Comparison of ENCODE assay signal across 8 cellular contexts in the genomic region with DNA sequence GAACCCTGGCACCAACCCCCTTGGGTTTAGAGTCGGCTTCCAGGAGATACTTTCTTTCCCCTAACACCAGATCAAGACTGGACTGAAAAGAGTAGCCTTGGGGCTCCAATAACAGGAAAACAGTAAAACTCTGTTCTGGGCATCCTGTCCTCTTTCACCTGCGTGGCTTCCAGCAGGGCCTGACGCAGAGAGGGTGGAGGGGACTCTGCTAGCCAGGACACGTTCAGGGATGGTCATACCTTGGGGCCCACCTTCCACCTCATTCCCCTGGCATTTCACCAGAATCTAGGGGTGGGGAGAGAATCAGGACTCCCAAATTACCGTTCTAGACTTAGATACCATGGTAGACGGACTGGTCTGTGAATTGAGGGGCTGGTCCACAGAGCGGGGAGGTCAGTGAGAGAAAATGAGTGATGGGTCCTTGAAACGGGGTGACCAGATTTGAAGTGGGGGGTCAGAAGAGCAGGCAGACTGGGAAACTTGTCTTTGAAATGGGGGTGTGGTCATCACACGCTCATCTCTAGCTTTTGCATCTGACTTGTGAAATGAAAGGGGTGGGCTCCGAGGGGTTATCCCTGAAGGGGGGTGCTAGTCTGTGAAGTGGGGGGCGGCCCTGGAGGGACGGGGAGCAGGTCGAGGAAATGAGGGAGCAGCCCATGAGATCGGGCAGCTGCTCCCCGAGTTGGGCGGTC. TPM values are rescaled to one million over a fixed set of nuclear protein-coding genes. Genes with fewer than 3 reads are reported as not detected.
DNase-seq lines count a peak whose midpoint lies in the region; ATAC-seq and TF ChIP-seq lines count a peak whose summit lies in the region.

No MANE protein-coding gene starts in this region.

- H3K4me1 ChIP-seq in HCT116 (ENCODE audit: control insufficient read depth in 1 of 2, insufficient read depth in 2 of 2, low read length in 2 of 2) (peaks cover 41 to 63% of the 10 kb centered on the region in 2 experiments), iPS DF 6.9 (ENCODE audit: control insufficient read depth, insufficient read depth, low read length) (peaks cover 10% of the 10 kb centered on the region), smooth muscle cell (ENCODE audit: low read depth) (peaks cover 28% of the 10 kb centered on the region)

- H3K9me2 ChIP-seq in HCT116 (ENCODE audit: insufficient read depth): no peaks in the 10 kb centered on the region

- H3K36me3 ChIP-seq in HCT116 (ENCODE audit: control insufficient read depth in 1 of 2, insufficient read depth in 2 of 2, low read length in 2 of 2): peaks cover 0 to 7% of the 10 kb centered on the region in 2 experiments; a peak in 1 of 4 replicates
- H3K36me3 ChIP-seq in iPS DF 6.9 (ENCODE audit: control insufficient read depth, insufficient read depth, low read length): 0 out of 2 replicates have a peak, but pooled peaks cover 3% of the 10 kb centered on the region
- H3K36me3 ChIP-seq in smooth muscle cell (ENCODE audit: low read depth): no peaks in the 10 kb centered on the region

- RAD21 ChIA-PET in HCT116 (lab: Charles Lee; ENCODE audit: low non-redundant PET in 1 of 2, low total read pairs in 2 of 2, uncharacterized antibody in 2 of 2, unreplicated experiment in 2 of 2): interaction anchor here (0.6 to 6.5 kb wide), 6 partner anchors 27 to 45 kb away, joined by 3 to 62 read pairs (median 10); no protein-coding TSS in a partner anchor

- POLR2A ChIA-PET in HCT116 (lab: Charles Lee): interaction anchor here (1.3 to 8.6 kb wide), 6 partner anchors 8 to 69 kb away, joined by 4 to 123 read pairs (median 36); partner anchors contain the start of genes RNU4-1, RNU4-2 and RPLP0

- H3K4me2 ChIP-seq in HCT116 (ENCODE audit: low read length): peak overlapping the region; percentile 85
- peak overlapping the region; percentile 97 for H3K4me2 ChIP-seq in smooth muscle cell

- peak overlapping the region; percentile 88 for H3K27ac Mint-ChIP-seq in activated T-helper 1 cell treated with anti-CD3 and anti-CD28 coated beads, Interleukin-12 subunit alpha, Interleukin-12 subunit beta, Interleukin-2, Interleukin-4 antibody, amounts not matched to agents 30 ng/mL and 10 ng/mL and 1 ng/mL, durations not matched to agents 14 hours and 24 hours and 36 hours

- peak overlapping the region; percentile 89 for H3K9ac ChIP-seq in HCT116 (ENCODE audit: low read length)
- H3K9ac ChIP-seq in smooth muscle cell (ENCODE audit: low read depth): peak overlapping the region; percentile 92

- TF ChIP-seq CTCF in HCT116 (IDR thresholded peaks at IDR 0.05 in 2 of 3, conservative IDR thresholded peaks at IDR 0.05 in 1 of 3; ENCODE audit: borderline replicate concordance in 1 of 3, insufficient read depth in 1 of 3, low read depth in 2 of 3, low read length in 2 of 3) (no peak), smooth muscle cell (IDR thresholded peaks at IDR 0.05; ENCODE audit: borderline replicate concordance, insufficient read depth, poor library complexity, severe bottlenecking) (no peak)

- H3K27me3 Mint-ChIP-seq in activated T-helper 1 cell treated with anti-CD3 and anti-CD28 coated beads, Interleukin-12 subunit alpha, Interleukin-12 subunit beta, Interleukin-2, Interleukin-4 antibody, amounts not matched to agents 30 ng/mL and 10 ng/mL and 1 ng/mL, durations not matched to agents 14 hours and 24 hours and 36 hours (ENCODE audit: insufficient read depth): no peaks in the 10 kb centered on the region

- H3K36me3 Mint-ChIP-seq in activated T-helper 1 cell treated with anti-CD3 and anti-CD28 coated beads, Interleukin-12 subunit alpha, Interleukin-12 subunit beta, Interleukin-2, Interleukin-4 antibody, amounts not matched to agents 30 ng/mL and 10 ng/mL and 1 ng/mL, durations not matched to agents 14 hours and 24 hours and 36 hours (ENCODE audit: low read depth): peaks cover 8% of the 10 kb centered on the region

- no peak for DNase-seq in HCT116 (ENCODE audit: low read depth, low spot score)
- no peak for DNase-seq in activated T-helper 1 cell treated with anti-CD3 and anti-CD28 coated beads, Interleukin-12 subunit alpha, Interleukin-12 subunit beta, Interleukin-2, Interleukin-4 antibody, amounts not matched to agents 30 ng/mL and 10 ng/mL and 1 ng/mL, durations not matched to agents 14 hours and 24 hours and 36 hours (ENCODE audit: low spot score)
- DNase-seq in iPS DF 6.9 (ENCODE audit: low read depth, low spot score): no peak
- no peak for DNase-seq in smooth muscle cell (lab: John Stamatoyannopoulos, UW; ENCODE audit: unreplicated experiment)
- DNase-seq in T1000 (lab: John Stamatoyannopoulos, UW): no peak
- DNase-seq in mesenteric fat pad (ENCODE audit: low spot score): no peak

- peaks cover 9% of the 10 kb centered on the region for H3F3A ChIP-seq in smooth muscle cell (ENCODE audit: low read depth)

- H3K27me3 ChIP-seq in HCT116 (ENCODE audit: insufficient read depth, low read length): no peaks in the 10 kb centered on the region
- H3K27me3 ChIP-seq in iPS DF 6.9 (ENCODE audit: control insufficient read depth, insufficient read depth, low read length): no peaks in the 10 kb centered on the region
- H3K27me3 ChIP-seq in smooth muscle cell (ENCODE audit: low read depth): no peaks in the 10 kb centered on the region

- H3K4me3 Mint-ChIP-seq in activated T-helper 1 cell treated with anti-CD3 and anti-CD28 coated beads, Interleukin-12 subunit alpha, Interleukin-12 subunit beta, Interleukin-2, Interleukin-4 antibody, amounts not matched to agents 30 ng/mL and 10 ng/mL and 1 ng/mL, durations not matched to agents 14 hours and 24 hours and 36 hours: peak overlapping the region; percentile 97

- H3K9me3 ChIP-seq in HCT116 (ENCODE audit: control insufficient read depth in 1 of 2, insufficient read depth in 1 of 2, low read depth in 1 of 2, low read length in 2 of 2) (no peaks in the 10 kb centered on the region), iPS DF 6.9 (ENCODE audit: control insufficient read depth, insufficient read depth, low read length) (no peaks in the 10 kb centered on the region), smooth muscle cell (replicated peaks; ENCODE audit: low read depth) (no peaks in the 10 kb centered on the region)

- peaks cover 58% of the 10 kb centered on the region for H3K79me2 ChIP-seq in HCT116 (ENCODE audit: insufficient read depth, low read length)
- peaks cover 57% of the 10 kb centered on the region for H3K79me2 ChIP-seq in smooth muscle cell (ENCODE audit: low read depth)

- CTCF ChIA-PET in HCT116 (lab: Charles Lee): interaction anchor here (0.6 to 8.7 kb wide), 8 partner anchors 8 to 253 kb away, joined by 3 to 181 read pairs (median 6); no protein-coding TSS in a partner anchor

- no peak for TF ChIP-seq RAD21 in HCT116 (IDR thresholded peaks at IDR 0.05; ENCODE audit: low read depth)

- H2AFZ ChIP-seq in HCT116 (ENCODE audit: low read depth, low read length, poor library complexity, severe bottlenecking) (no peak overlapping the region), smooth muscle cell (ENCODE audit: low read depth) (peak overlapping the region; percentile 62)

- H3K4me3 ChIP-seq in HCT116 (replicated peaks in 1 of 2; ENCODE audit: low read depth in 1 of 2, low read length in 2 of 2) (peak overlapping the region; percentile 66 to 85), iPS DF 6.9 (ENCODE audit: low read length) (peak overlapping the region; percentile 86), smooth muscle cell (peak overlapping the region; percentile 97)

- WGBS in iPS DF 6.9 (ENCODE audit: insufficient coverage, insufficient read length): no CpG with 5 or more reads among the region's 16 CpGs
- 10% methylated on average over 16 of the region's 16 CpGs for WGBS in smooth muscle cell (ENCODE audit: low lambda C conversion rate)

- intact Hi-C loops in HCT116 (cut with micrococcal nuclease): loop anchor here (1.0 kb wide), 1 partner anchor 36 kb away; no protein-coding TSS in a partner anchor
- intact Hi-C loops in activated T-helper 1 cell treated with anti-CD3 and anti-CD28 coated beads, Interleukin-12 subunit alpha, Interleukin-12 subunit beta, Interleukin-2, Interleukin-4 antibody, amounts not matched to agents 30 ng/mL and 10 ng/mL and 1 ng/mL, durations not matched to agents 14 hours and 24 hours and 36 hours (cut with micrococcal nuclease): loop anchor here (1.0 kb wide), 3 partner anchors 12 to 63 kb away; partner anchors contain the start of gene RPLP0

- no peaks in the 10 kb centered on the region for H3K9me3 Mint-ChIP-seq in activated T-helper 1 cell treated with anti-CD3 and anti-CD28 coated beads, Interleukin-12 subunit alpha, Interleukin-12 subunit beta, Interleukin-2, Interleukin-4 antibody, amounts not matched to agents 30 ng/mL and 10 ng/mL and 1 ng/mL, durations not matched to agents 14 hours and 24 hours and 36 hours

- ATAC-seq in HCT116 (no peak), GM19467 (IDR thresholded peaks at IDR 0.05; ENCODE audit: unreplicated experiment) (no peak), GM21423 (IDR thresholded peaks at IDR 0.05; ENCODE audit: unreplicated experiment) (no peak)

- H4K20me1 ChIP-seq in HCT116 (ENCODE audit: insufficient read depth) (no peaks in the 10 kb centered on the region), smooth muscle cell (ENCODE audit: low read depth) (peaks cover 51% of the 10 kb centered on the region)

- peaks cover 61% of the 10 kb centered on the region for H3K4me1 Mint-ChIP-seq in activated T-helper 1 cell treated with anti-CD3 and anti-CD28 coated beads, Interleukin-12 subunit alpha, Interleukin-12 subunit beta, Interleukin-2, Interleukin-4 antibody, amounts not matched to agents 30 ng/mL and 10 ng/mL and 1 ng/mL, durations not matched to agents 14 hours and 24 hours and 36 hours (ENCODE audit: low read depth)

- no peak for TF ChIP-seq POLR2A in HCT116 (IDR thresholded peaks at IDR 0.05; ENCODE audit: borderline replicate concordance, extremely low read depth, insufficient read depth, insufficient read length)

- no TSS peak for BruUV-seq in HCT116 (replicated peaks; lab: Mats Ljungman, UMichigan)

- H3K27ac ChIP-seq in HCT116 (ENCODE audit: low read depth, low read length) (peak overlapping the region; percentile 93), iPS DF 6.9 (ENCODE audit: low read length) (no peak overlapping the region), smooth muscle cell (ENCODE audit: low read depth) (peak overlapping the region; percentile 78)

RNA-seq across cellular contexts. Expression of gene PXN, which starts 0.9 kb away (rescaled TPM):
- total RNA-seq in HCT116 (2021; ENCODE audit: unreplicated experiment) (211 TPM), smooth muscle cell (16.6 and 17.2 TPM in 2 replicates), mesenteric fat pad (123 TPM)
- polyA plus RNA-seq in HCT116 (2012): 161 and 178 TPM in 2 replicates
- total RNA-seq in activated T-helper 1 cell treated with anti-CD3 and anti-CD28 coated beads, Interleukin-12 subunit alpha, Interleukin-12 subunit beta, Interleukin-2, Interleukin-4 antibody, amounts not matched to agents 30 ng/mL and 10 ng/mL and 1 ng/mL, durations not matched to agents 14 hours and 24 hours and 36 hours: 53.0 and 57.7 TPM in 2 replicates
- polyA plus RNA-seq in smooth muscle cell: 27.0 and 61.2 TPM in 2 replicates

RNA-seq across cellular contexts. Expression of gene RNU4-2, which starts 27.0 kb away (rescaled TPM):
- total RNA-seq in HCT116 (2021; ENCODE audit: unreplicated experiment): 2,248 TPM
- polyA plus RNA-seq in HCT116 (2012): 37.9 and 41.5 TPM in 2 replicates
- total RNA-seq in activated T-helper 1 cell treated with anti-CD3 and anti-CD28 coated beads, Interleukin-12 subunit alpha, Interleukin-12 subunit beta, Interleukin-2, Interleukin-4 antibody, amounts not matched to agents 30 ng/mL and 10 ng/mL and 1 ng/mL, durations not matched to agents 14 hours and 24 hours and 36 hours: 5,055 and 7,832 TPM in 2 replicates
- total RNA-seq in smooth muscle cell: under 0.01 TPM in 2 replicates
- polyA plus RNA-seq in smooth muscle cell: 4.5 TPM in 1 of 2 replicates, not detected in the other
- 7,466 TPM for total RNA-seq in mesenteric fat pad

RNA-seq across cellular contexts. Expression of gene RNU4-1, which starts 28.4 kb away (rescaled TPM):
- total RNA-seq in HCT116 (2021; ENCODE audit: unreplicated experiment) (2,323 TPM), smooth muscle cell (under 0.01 TPM in 2 replicates), mesenteric fat pad (976 TPM)
- polyA plus RNA-seq in HCT116 (2012): 25.9 and 42.2 TPM in 2 replicates
- total RNA-seq in activated T-helper 1 cell treated with anti-CD3 and anti-CD28 coated beads, Interleukin-12 subunit alpha, Interleukin-12 subunit beta, Interleukin-2, Interleukin-4 antibody, amounts not matched to agents 30 ng/mL and 10 ng/mL and 1 ng/mL, durations not matched to agents 14 hours and 24 hours and 36 hours: 2,369 and 3,474 TPM in 2 replicates
- 3.8 TPM in 1 of 2 replicates, not detected in the other for polyA plus RNA-seq in smooth muscle cell

RNA-seq across cellular contexts. Expression of gene SIRT4, which starts 37.5 kb away (rescaled TPM):
- total RNA-seq in HCT116 (2021; ENCODE audit: unreplicated experiment): 2.8 TPM
- polyA plus RNA-seq in HCT116 (2012): 1.1 and 1.4 TPM in 2 replicates
- total RNA-seq in activated T-helper 1 cell treated with anti-CD3 and anti-CD28 coated beads, Interleukin-12 subunit alpha, Interleukin-12 subunit beta, Interleukin-2, Interleukin-4 antibody, amounts not matched to agents 30 ng/mL and 10 ng/mL and 1 ng/mL, durations not matched to agents 14 hours and 24 hours and 36 hours: 1.0 and 1.7 TPM in 2 replicates
- total RNA-seq in smooth muscle cell: 2.7 and 4.8 TPM in 2 replicates
- polyA plus RNA-seq in smooth muscle cell: 5.3 and 5.5 TPM in 2 replicates
- total RNA-seq in mesenteric fat pad: 1.6 TPM

Comparison
In these comparisons a context has a peak if more than half of its experiments do, and no peak if none do; other contexts are left out.
1. RNA of gene RNU4-2, which starts 27.0 kb away (total RNA-seq): 5,055 to 7,832 TPM in activated T-helper 1 cell treated with anti-CD3 and anti-CD28 coated beads, Interleukin-12 subunit alpha, Interleukin-12 subunit beta, Interleukin-2, Interleukin-4 antibody, amounts not matched to agents 30 ng/mL and 10 ng/mL and 1 ng/mL, durations not matched to agents 14 hours and 24 hours and 36 hours, 7,466 TPM in mesenteric fat pad (single experiment) and 2,248 TPM in HCT116 (single experiment); under 0.01 TPM in smooth muscle cell; every median in the first group is over 1,000 times any median in the second.
2. RNA of gene RNU4-1, which starts 28.4 kb away (total RNA-seq): 2,369 to 3,474 TPM in activated T-helper 1 cell treated with anti-CD3 and anti-CD28 coated beads, Interleukin-12 subunit alpha, Interleukin-12 subunit beta, Interleukin-2, Interleukin-4 antibody, amounts not matched to agents 30 ng/mL and 10 ng/mL and 1 ng/mL, durations not matched to agents 14 hours and 24 hours and 36 hours, 2,323 TPM in HCT116 (single experiment) and 976 TPM in mesenteric fat pad (single experiment); under 0.01 TPM in smooth muscle cell; every median in the first group is over 100 times any median in the second.
3. Peak in every context shown above with its lines, with median percentiles within 50 percentile points of each other: H3K4me3 ChIP-seq.